ENCODE assay signal across 22 cellular contexts in the genomic region with DNA sequence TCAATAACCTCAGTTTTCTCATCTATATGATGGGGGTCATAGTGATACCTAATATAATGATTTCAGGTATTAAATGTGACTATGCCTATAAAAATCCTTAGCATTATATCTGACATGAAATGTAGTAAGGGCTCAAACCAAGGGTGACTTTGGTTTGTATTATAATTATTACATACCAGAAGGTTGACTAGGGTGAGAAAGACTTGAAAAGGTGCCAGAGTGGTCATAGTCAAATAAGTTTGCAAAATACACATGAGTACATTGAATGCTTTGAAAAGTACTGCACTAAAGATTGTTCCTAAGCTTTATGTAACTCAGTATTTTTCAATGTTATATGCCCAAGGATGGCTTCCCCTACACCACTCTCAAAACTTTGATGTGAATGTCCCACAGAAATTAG.
A peak's percentile ranks its signal among the peaks of the same experiment; 100 is the strongest.
DNase-seq lines count a peak whose midpoint lies in the region; ATAC-seq, FAIRE-seq and TF ChIP-seq lines count a peak whose summit lies in the region.
"Had no signal": no experiment of that assay in that cellular context is flagged by ENCODE, and none has a peak within 500 bp of the region (broad histone marks: within the 10 kb centered on the region; RNA-seq: fewer than 3 reads in every experiment).

No MANE protein-coding gene starts in this region.

- FAIRE-seq in RCC 7860 (lab: Jason Lieb, UNC), result no peak
- FAIRE-seq: islet of Langerhans had no signal

- no peak for TF ChIP-seq CTCF in epithelial cell of esophagus (IDR thresholded peaks at IDR 0.05; ENCODE audit: insufficient read depth, low read depth, low read length, missing control alignments)

- DNase-seq in ELR (ENCODE audit: low read depth) (peak; percentile 59), RCC 7860 (ENCODE audit: low spot score) (peak; percentile 26), epithelial cell of esophagus (ENCODE audit: low read depth) (peak; percentile 9), myocyte (ENCODE audit: low read depth) (peak; percentile 9), NCI-H526 treated with DMSO at 0.1 percent for 48 hours (lab: John Stamatoyannopoulos, UW) (no peak), foreskin melanocyte (no peak)
- DNase-seq: activated CD4-positive, alpha-beta T cell treated with anti-CD3 and anti-CD28 coated beads, Interleukin-2, amount 10 ng/mL, durations not matched to agents 24 days and 14 days; activated naive CD4-positive, alpha-beta T cell treated with anti-CD3 and anti-CD28 coated beads, Interleukin-2, amount 10 ng/mL, durations not matched to agents 7 days and 5 days; anterior cingulate cortex; naive thymus-derived CD8-positive, alpha-beta T cell; NCI-H1092 treated with DMSO at 0.1 percent for 48 hours; NCI-H187 treated with DMSO at 0.1 percent for 48 hours; NCI-H69; occipital lobe; right cardiac atrium; stimulated activated CD4-positive, alpha-beta T cell treated with anti-CD3 and anti-CD28 coated beads, Interleukin-4, amount 100 ng/mL, for 1 hour; stimulated activated naive B cell treated with anti-CD40 and anti-IgM and Interleukin-4, amounts not matched to agents 10 μg/mL and 1 μg/mL and 100 μg/mL, for 72 hours; T-helper 2 cell had no signal

- ATAC-seq in GM18907 (IDR thresholded peaks at IDR 0.05; ENCODE audit: unreplicated experiment), result no peak
- ATAC-seq: naive thymus-derived CD8-positive, alpha-beta T cell; right cardiac atrium; stimulated activated naive B cell treated with anti-CD40 and anti-IgM and Interleukin-4, amounts not matched to agents 10 μg/mL and 1 μg/mL and 100 μg/mL, for 72 hours had no signal

- no peak overlapping the region for H3K4me3 ChIP-seq in epithelial cell of esophagus (ENCODE audit: low read length)
- H3K4me3 ChIP-seq: HAP-1, suprapubic skin had no signal

Comparison
In these comparisons a context has a peak if more than half of its experiments do, and no peak if none do; other contexts are left out.
1. DNase-seq: peak in ELR (single experiment), RCC 7860 (single experiment), epithelial cell of esophagus (single experiment) and myocyte (single experiment); none in NCI-H526 treated with DMSO at 0.1 percent for 48 hours (single experiment) and foreskin melanocyte (single experiment).